ENCODE assay signal across 1 cellular context in genomic region chr3:127718244-127718915, GRCh38.
TF ChIP-seq lines count a peak whose summit lies in the region.

No MANE protein-coding gene starts in this region.

TF ChIP-seq in IMR-90, 13 proteins besides CTCF, POLR2A, EP300 and RAD21 (continued from another document):
- no peak for TF ChIP-seq MAFK (IDR thresholded peaks at IDR 0.05; ENCODE audit: low read depth, low read length)
- TF ChIP-seq FOS (IDR thresholded peaks at IDR 0.05; ENCODE audit: low read depth, low read length): no peak
- no peak for TF ChIP-seq RCOR1 (IDR thresholded peaks at IDR 0.05; ENCODE audit: insufficient replicate concordance, low read length)
- TF ChIP-seq NFE2L2 (IDR thresholded peaks at IDR 0.05; ENCODE audit: low read depth, low read length): no peak
